ENCODE assay signal across 24 cellular contexts in the genomic region with DNA sequence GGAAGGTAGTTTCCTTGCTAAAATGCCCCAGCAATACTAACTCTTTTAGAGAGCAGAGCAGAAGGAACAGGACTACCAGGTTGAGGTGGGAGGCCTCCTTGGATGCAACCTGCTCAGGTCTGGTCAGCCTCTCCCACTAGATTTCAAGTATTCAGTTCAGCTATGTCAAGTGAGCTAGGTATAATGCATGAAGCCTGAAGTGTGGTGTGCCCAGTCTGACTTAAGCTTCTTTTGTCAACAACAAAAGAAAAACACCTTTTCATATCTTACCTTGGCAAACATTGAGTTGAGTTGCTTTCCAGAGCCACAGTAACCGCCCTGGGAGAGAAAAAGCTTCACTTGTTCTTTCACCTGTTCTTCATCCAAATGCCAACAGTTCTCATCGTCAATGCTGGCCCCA.
"Had no signal": no experiment of that assay in that cellular context is flagged by ENCODE, and none has a peak within 500 bp of the region (broad histone marks: within the 10 kb centered on the region; RNA-seq: fewer than 3 reads in every experiment).

No MANE protein-coding gene starts in this region.

- H3K9me3 ChIP-seq: SJSA1 had no signal

- H3K4me3 ChIP-seq: K562, SJSA1, SK-N-MC had no signal

- H3K27me3 ChIP-seq: SJSA1 had no signal

- H3K4me3 Mint-ChIP-seq: IgD-negative memory B cell had no signal

- DNase-seq: MV-4-11, NCI-H1048, NCI-H1105, NCI-H1417, NCI-H1436 treated with DMSO at 0.1 percent for 48 hours, NCI-H1694, NCI-H187 treated with DMSO at 0.1 percent for 48 hours, NCI-H2029 treated with DMSO at 0.1 percent for 48 hours, NCI-H2171, NCI-H226, NCI-H446, NCI-H510A, NCI-H524 treated with DMSO at 0.1 percent for 48 hours, NCI-H69, NCI-H774, Right ventricle myocardium superior, RPMI8226, SIG-M5 had no signal

- H3K9me3 Mint-ChIP-seq: IgD-negative memory B cell had no signal

- H3K27me3 Mint-ChIP-seq: IgD-negative memory B cell had no signal

- H3K4me1 ChIP-seq: SJSA1 had no signal

- H3K27ac Mint-ChIP-seq: IgD-negative memory B cell had no signal

- ATAC-seq: K562 had no signal

- H3K27ac ChIP-seq: HL-60, KMS-11, SJSA1, SK-N-MC had no signal

- H3K4me1 Mint-ChIP-seq: IgD-negative memory B cell had no signal

- H3K36me3 ChIP-seq: SJSA1 had no signal
